In genomic region chr15:68672781-68673205, GRCh38 we compare ENCODE assay signal across 1 cellular context.
TF ChIP-seq lines count a peak whose summit lies in the region.

No MANE protein-coding gene starts in this region.

TF ChIP-seq in GM23338, 12 proteins besides CTCF, POLR2A, EP300 and RAD21:
- TF ChIP-seq ZNF462 (CRISPR knock-in tag; IDR thresholded peaks at IDR 0.05), result no peak
- TF ChIP-seq EZH2phosphoT487 (IDR thresholded peaks at IDR 0.05; ENCODE audit: unreplicated experiment), result no peak
- TF ChIP-seq ETS1 (IDR thresholded peaks at IDR 0.05), result no peak
- no peak for TF ChIP-seq CREB1 (CRISPR knock-in tag; IDR thresholded peaks at IDR 0.05; ENCODE audit: low read depth)
- no peak for TF ChIP-seq NANOG (IDR thresholded peaks at IDR 0.05; ENCODE audit: borderline replicate concordance)
- TF ChIP-seq POLR2AphosphoS5 (IDR thresholded peaks at IDR 0.05; ENCODE audit: low read depth), result no peak
- no peak for TF ChIP-seq ZNF114 (CRISPR knock-in tag; IDR thresholded peaks at IDR 0.05)
- TF ChIP-seq JUNB (IDR thresholded peaks at IDR 0.05; ENCODE audit: unreplicated experiment), result no peak
- TF ChIP-seq EZH2 (IDR thresholded peaks at IDR 0.05; ENCODE audit: low read depth, unreplicated experiment), result no peak
- TF ChIP-seq STAT1 (IDR thresholded peaks at IDR 0.05; ENCODE audit: unreplicated experiment), result no peak
- no peak for TF ChIP-seq REST (IDR thresholded peaks at IDR 0.05; ENCODE audit: unreplicated experiment)
- TF ChIP-seq ZNF331 (CRISPR knock-in tag; IDR thresholded peaks at IDR 0.05; ENCODE audit: low read depth), result no peak
TF ChIP-seq in GM23338: peak in this region for 0.
